Comparison of ENCODE assay signal across 17 cellular contexts in the genomic region with DNA sequence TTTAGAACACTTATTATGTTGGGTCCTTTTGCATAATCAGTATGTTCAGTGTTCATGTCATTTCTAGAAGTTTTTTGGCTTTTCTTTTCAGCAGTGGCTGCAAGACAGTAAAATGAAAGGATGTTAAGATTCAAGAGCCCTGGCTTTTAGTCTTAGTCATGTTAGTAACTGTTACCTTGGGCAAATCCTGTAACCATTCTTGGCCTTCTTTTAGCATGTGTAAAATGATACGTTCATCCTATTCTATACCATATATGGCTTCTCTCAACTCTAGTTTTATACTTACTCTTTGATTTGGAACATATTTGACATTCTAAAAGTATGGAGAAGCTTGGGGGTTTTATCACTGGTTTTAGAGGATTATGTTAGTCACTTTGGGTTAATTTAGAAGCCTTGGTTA.
"Had no signal": no experiment of that assay in that cellular context is flagged by ENCODE, and none has a peak within 500 bp of the region (broad histone marks: within the 10 kb centered on the region; RNA-seq: fewer than 3 reads in every experiment).

No MANE protein-coding gene starts in this region.

- H3K9me3 ChIP-seq: gastroesophageal sphincter, pancreas, sigmoid colon, thoracic aorta, upper lobe of right lung had no signal

- H3K4me3 ChIP-seq: gastroesophageal sphincter, lung, pancreas, sigmoid colon, thoracic aorta, upper lobe of right lung had no signal

- H3K36me3 ChIP-seq: gastroesophageal sphincter, pancreas, sigmoid colon, thoracic aorta, upper lobe of right lung had no signal

- DNase-seq: activated CD4-positive, alpha-beta memory T cell treated with anti-CD3 and anti-CD28 coated beads for 36 hours; activated CD4-positive, alpha-beta T cell treated with anti-CD3 and anti-CD28 coated beads for 1 hour; activated gamma-delta T cell; activated T-cell treated with anti-CD3 and anti-CD28 coated beads, Interleukin-2, amount 50 U/mL, for 24 hours; amygdala; effector memory CD4-positive, alpha-beta T cell; islet precursor cell; naive B cell; pancreas; sigmoid colon; stimulated activated CD4-positive, alpha-beta T cell treated with anti-CD3 and anti-CD28 coated beads, Interleukin-12 subunit alpha, Interleukin-12 subunit beta, amount 100 ng/mL, for 4 hours; upper lobe of right lung had no signal

- H3K27ac ChIP-seq: gastroesophageal sphincter, pancreas, sigmoid colon, thoracic aorta, upper lobe of right lung had no signal

- ATAC-seq: activated naive CD4-positive, alpha-beta T cell treated with anti-CD3 and anti-CD28 coated beads, Interleukin-2, amount 50 U/mL, for 72 hours; gastroesophageal sphincter; pancreas; stimulated activated effector memory CD8-positive, alpha-beta T cell treated with anti-CD3 and anti-CD28 coated beads, Interleukin-12 subunit alpha, Interleukin-12 subunit beta, amount 100 ng/mL, for 72 hours; upper lobe of right lung had no signal

- H3K27me3 ChIP-seq: gastroesophageal sphincter, pancreas, sigmoid colon, upper lobe of right lung had no signal
